In genomic region chr7:131231381-131232220, GRCh38 we compare ENCODE assay signal across 8 cellular contexts.
A peak's percentile ranks its signal among the peaks of the same experiment; 100 is the strongest.
DNase-seq lines count a peak whose midpoint lies in the region; ATAC-seq, FAIRE-seq and TF ChIP-seq lines count a peak whose summit lies in the region.

No MANE protein-coding gene starts in this region.

- peak; percentile 77 for ATAC-seq in HG03175 (IDR thresholded peaks at IDR 0.05; ENCODE audit: unreplicated experiment)
- peak; percentile 90 for ATAC-seq in GM12878

- no peaks in the 10 kb centered on the region for H3K9me3 ChIP-seq in GM12878 (replicated peaks; ENCODE audit: control insufficient read depth, insufficient read depth, low read length)
- H3K9me3 ChIP-seq in tibial artery: no peaks in the 10 kb centered on the region

- H3K4me1 ChIP-seq in GM12878 (ENCODE audit: control insufficient read depth, insufficient read depth, low read length) (peaks cover 3% of the 10 kb centered on the region; the same call in 1 of the 2 replicates), tibial artery (peaks cover 0 to 5% (median 0%) of the 10 kb centered on the region in 4 donors)

- H3K27ac ChIP-seq in GM12878 (ENCODE audit: control insufficient read depth, insufficient read depth) (peak overlapping the region; percentile 47), tibial artery (no peak overlapping the region)

- 0 out of 2 replicates have a peak overlapping the region, but pooled peaks have one; percentile 44 for H3K4me3 ChIP-seq in GM12878
- no peak overlapping the region for H3K4me3 ChIP-seq in tibial artery

- H3K36me3 ChIP-seq in GM12878 (ENCODE audit: control insufficient read depth in 2 of 2, insufficient read depth in 2 of 2, low read length in 1 of 2) (no peaks in the 10 kb centered on the region), tibial artery (no peaks in the 10 kb centered on the region)

- POLR2A ChIA-PET in GM12878 (lab: Charles Lee): interaction anchor here (1.1 to 1.2 kb wide), 3 partner anchors 43 to 121 kb away, joined by 3 to 4 read pairs (median 4); no protein-coding TSS in a partner anchor

- peak overlapping the region; percentile 82 for H3K4me2 ChIP-seq in GM12878 (ENCODE audit: control insufficient read depth, insufficient read depth)

- TF ChIP-seq CTCF in GM12878 (IDR thresholded peaks at IDR 0.05 in 2 of 3, conservative IDR thresholded peaks at IDR 0.05 in 1 of 3; ENCODE audit: control insufficient read depth in 2 of 3, extremely low read depth in 1 of 3, insufficient read depth in 1 of 3, low read depth in 3 of 3, low read length in 3 of 3) (no peak), tibial artery (IDR thresholded peaks at IDR 0.05) (no peak)

- SMC1A ChIA-PET in GM12878 (lab: Charles Lee; ENCODE audit: uncharacterized antibody, unreplicated experiment): interaction anchor here (0.8 to 2.1 kb wide), 11 partner anchors 8 to 163 kb away, joined by 3 to 16 read pairs (median 5); no protein-coding TSS in a partner anchor

- peak; percentile 92 for FAIRE-seq in GM12878 (lab: Jason Lieb, UNC)

- DNase-seq in GM19238 (ENCODE audit: insufficient read length, low spot score) (peak; percentile 36), T-helper 22 cell (ENCODE audit: low read depth) (peak; percentile 76), GM12878 (ENCODE audit: low read depth, low spot score) (peak; percentile 82), myocyte (ENCODE audit: low read depth) (peak; percentile 33), tibial artery (peak; percentile 38 to 67), COLO829 (ENCODE audit: low spot score) (no peak), middle frontal gyrus (ENCODE audit: extremely low spot score, low spot score) (no peak)

- H3K79me2 ChIP-seq in GM12878 (ENCODE audit: control insufficient read depth, insufficient read depth, low read length): no peaks in the 10 kb centered on the region

- TF ChIP-seq RAD21 in GM12878 (IDR thresholded peaks at IDR 0.05; ENCODE audit: insufficient read depth, low read depth, low read length): peak; percentile 3; the same call in 1 of the 2 replicates

- H2AFZ ChIP-seq in GM12878 (ENCODE audit: control insufficient read depth, low read depth, low read length): peak overlapping the region; percentile 68

- H3K9ac ChIP-seq in GM12878 (ENCODE audit: control insufficient read depth, insufficient read depth, low read length): peak overlapping the region; percentile 21; the same call in 1 of the 2 replicates

- peak; percentile 60 to 80; a peak in 2 of 4 replicates for TF ChIP-seq EP300 in GM12878 (IDR thresholded peaks at IDR 0.05; ENCODE audit: borderline replicate concordance in 1 of 2, control insufficient read depth in 1 of 2, low read depth in 2 of 2, low read length in 2 of 2)

- H3K27me3 ChIP-seq in GM12878 (replicated peaks in 1 of 2; ENCODE audit: control insufficient read depth in 2 of 2, insufficient read depth in 2 of 2, low read length in 1 of 2) (no peaks in the 10 kb centered on the region), tibial artery (no peaks in the 10 kb centered on the region)

- in situ Hi-C loops in GM12878 (cut with MboI): no loop called here

- TF ChIP-seq POLR2A in GM12878 (IDR thresholded peaks at IDR 0.05; ENCODE audit: low read depth, low read length): peak; percentile 65; the same call in 1 of the 2 replicates

- H4K20me1 ChIP-seq in GM12878 (ENCODE audit: control insufficient read depth, insufficient read depth): no peaks in the 10 kb centered on the region

- RAD21 ChIA-PET in GM12878 (lab: Charles Lee; ENCODE audit: unreplicated experiment): interaction anchor here (0.8 to 2.4 kb wide), 8 partner anchors 8 to 134 kb away, joined by 3 to 13 read pairs (median 3); no protein-coding TSS in a partner anchor

- intact Hi-C loops in GM12878 (cut with micrococcal nuclease; ENCODE audit: unreplicated experiment) (loop anchor here (5.0 kb wide), 1 partner anchor 124 kb away; no protein-coding TSS in a partner anchor), tibial artery (cut with DNase I; ENCODE audit: low total_unique reads) (no loop called here)

- 5% methylated on average over 10 of the region's 10 CpGs for WGBS in GM12878 (ENCODE audit: insufficient coverage, insufficient replicate concordance, low lambda C conversion rate, missing lambda C conversion rate)

- CTCF ChIA-PET in GM12878 (lab: Yijun Ruan, JAX): interaction anchor here (0.7 to 1.6 kb wide), 7 partner anchors 10 to 122 kb away, joined by 3 to 5 read pairs (median 4); no protein-coding TSS in a partner anchor

- no TSS peak for BruUV-seq in GM12878 (replicated peaks; lab: Mats Ljungman, UMichigan)

TF ChIP-seq in GM12878, 131 proteins besides CTCF, POLR2A, EP300 and RAD21 (continues in another document):
- TF ChIP-seq POLR2AphosphoS2 (IDR thresholded peaks at IDR 0.05; ENCODE audit: low read depth, low read length) (no peak), NFIC (IDR thresholded peaks at IDR 0.05; ENCODE audit: low read depth, low read length) (peak; percentile 84), RFX5 (IDR thresholded peaks at IDR 0.05; ENCODE audit: low read depth, low read length) (no peak), SMAD1 (IDR thresholded peaks at IDR 0.05; ENCODE audit: low read depth, partially characterized antibody) (no peak), TAF1 (IDR thresholded peaks at IDR 0.05; ENCODE audit: borderline replicate concordance, low read depth, low read length) (no peak), RB1 (IDR thresholded peaks at IDR 0.05; ENCODE audit: borderline replicate concordance) (no peak), EED (IDR thresholded peaks at IDR 0.05; ENCODE audit: low read depth) (peak; percentile 78), PBX3 (IDR thresholded peaks at IDR 0.05; ENCODE audit: insufficient replicate concordance, low read depth, low read length) (no peak), LARP7 (IDR thresholded peaks at IDR 0.05) (no peak), DPF2 (IDR thresholded peaks at IDR 0.05) (peak; percentile 66; the same call in 1 of the 2 replicates), GABPA (IDR thresholded peaks at IDR 0.05; ENCODE audit: low read depth) (peak; percentile 68; the same call in 1 of the 2 replicates), CREM (IDR thresholded peaks at IDR 0.05; ENCODE audit: low read depth) (peak; percentile 69; the same call in 1 of the 2 replicates), SIX5 (IDR thresholded peaks at IDR 0.05; ENCODE audit: low read depth, low read length, severe bottlenecking) (no peak), TCF3 (IDR thresholded peaks at IDR 0.05; ENCODE audit: borderline replicate concordance, insufficient read depth, low read depth, low read length) (peak; percentile 61; the same call in 1 of the 2 replicates), TCF7 (IDR thresholded peaks at IDR 0.05; ENCODE audit: borderline replicate concordance) (no peak; the same call in 1 of the 2 replicates), FOXM1 (IDR thresholded peaks at IDR 0.05; ENCODE audit: low read depth, low read length) (peak; percentile 62; the same call in 1 of the 2 replicates), HDAC6 (IDR thresholded peaks at IDR 0.05; ENCODE audit: unreplicated experiment) (no peak), SMAD5 (IDR thresholded peaks at IDR 0.05; ENCODE audit: low read depth) (no peak), SREBF2 (IDR thresholded peaks at IDR 0.05; ENCODE audit: low read length) (no peak), POU2F2 (IDR thresholded peaks at IDR 0.05; ENCODE audit: borderline replicate concordance, low read depth, low read length) (0 out of 3 replicates have a peak, but pooled peaks have one; percentile 64), RUNX3 (IDR thresholded peaks at IDR 0.05; ENCODE audit: low read length) (peak; percentile 89)
- TF ChIP-seq, protein P1, sequence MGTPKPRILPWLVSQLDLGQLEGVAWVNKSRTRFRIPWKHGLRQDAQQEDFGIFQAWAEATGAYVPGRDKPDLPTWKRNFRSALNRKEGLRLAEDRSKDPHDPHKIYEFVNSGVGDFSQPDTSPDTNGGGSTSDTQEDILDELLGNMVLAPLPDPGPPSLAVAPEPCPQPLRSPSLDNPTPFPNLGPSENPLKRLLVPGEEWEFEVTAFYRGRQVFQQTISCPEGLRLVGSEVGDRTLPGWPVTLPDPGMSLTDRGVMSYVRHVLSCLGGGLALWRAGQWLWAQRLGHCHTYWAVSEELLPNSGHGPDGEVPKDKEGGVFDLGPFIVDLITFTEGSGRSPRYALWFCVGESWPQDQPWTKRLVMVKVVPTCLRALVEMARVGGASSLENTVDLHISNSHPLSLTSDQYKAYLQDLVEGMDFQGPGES (IDR thresholded peaks at IDR 0.05): no peak

Comparison
In these comparisons a context has a peak if more than half of its experiments do, and no peak if none do; other contexts are left out.
1. DNase-seq: peak in GM19238 (single experiment), T-helper 22 cell (single experiment), GM12878 (single experiment), myocyte (single experiment) and tibial artery (2 of 2); none in COLO829 (single experiment) and middle frontal gyrus (single experiment).